In the genomic region with DNA sequence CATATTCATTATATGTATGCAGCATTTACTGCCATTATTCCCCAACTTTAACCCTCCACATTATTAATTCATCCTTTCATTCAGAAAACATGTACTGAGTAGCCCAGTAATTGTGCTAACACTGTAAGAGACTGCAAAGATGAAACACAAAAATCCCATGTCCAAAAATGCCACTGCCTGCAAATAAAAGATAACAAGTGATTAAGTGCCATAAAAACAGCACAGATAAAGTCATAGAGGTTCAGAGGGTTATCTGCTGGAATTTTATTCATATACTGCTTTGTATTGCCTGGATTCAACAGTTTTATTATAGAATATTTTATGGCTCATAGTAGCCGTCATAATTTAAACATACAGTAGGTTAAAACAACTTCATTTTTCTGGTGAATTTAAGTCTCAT, we compare ENCODE assay signal across 21 cellular contexts.
"Had no signal": no experiment of that assay in that cellular context is flagged by ENCODE, and none has a peak within 500 bp of the region (broad histone marks: within the 10 kb centered on the region; RNA-seq: fewer than 3 reads in every experiment).

No MANE protein-coding gene starts in this region.

- H3K27ac Mint-ChIP-seq: naive B cell; natural killer cell treated with Interleukin-12 subunit alpha and Interleukin-12 subunit beta and Interleukin-15 and Interleukin-18, amount 100 ng/mL, for 72 hours; neural progenitor cell; stimulated activated effector memory CD8-positive, alpha-beta T cell treated with anti-CD3 and anti-CD28 coated beads, Interleukin-12 subunit alpha, Interleukin-12 subunit beta, amount 100 ng/mL, for 72 hours; type B pancreatic cell had no signal

- H3K36me3 Mint-ChIP-seq: naive B cell; natural killer cell treated with Interleukin-12 subunit alpha and Interleukin-12 subunit beta and Interleukin-15 and Interleukin-18, amount 100 ng/mL, for 72 hours; stimulated activated effector memory CD8-positive, alpha-beta T cell treated with anti-CD3 and anti-CD28 coated beads, Interleukin-12 subunit alpha, Interleukin-12 subunit beta, amount 100 ng/mL, for 72 hours had no signal

- ATAC-seq: heart right ventricle; left cardiac atrium; left ventricle myocardium superior; lower lobe of right lung; natural killer cell treated with Interleukin-12 subunit alpha and Interleukin-12 subunit beta and Interleukin-15 and Interleukin-18, amount 100 ng/mL, for 72 hours; sciatic nerve; stimulated activated effector memory CD8-positive, alpha-beta T cell treated with anti-CD3 and anti-CD28 coated beads, Interleukin-12 subunit alpha, Interleukin-12 subunit beta, amount 100 ng/mL, for 72 hours had no signal

- H3K9me3 Mint-ChIP-seq: natural killer cell treated with Interleukin-12 subunit alpha and Interleukin-12 subunit beta and Interleukin-15 and Interleukin-18, amount 100 ng/mL, for 72 hours; neural progenitor cell; stimulated activated effector memory CD8-positive, alpha-beta T cell treated with anti-CD3 and anti-CD28 coated beads, Interleukin-12 subunit alpha, Interleukin-12 subunit beta, amount 100 ng/mL, for 72 hours had no signal

- H3K4me1 Mint-ChIP-seq: naive B cell; stimulated activated effector memory CD8-positive, alpha-beta T cell treated with anti-CD3 and anti-CD28 coated beads, Interleukin-12 subunit alpha, Interleukin-12 subunit beta, amount 100 ng/mL, for 72 hours had no signal

- DNase-seq: dermis blood vessel endothelial cell; effector memory CD4-positive, alpha-beta T cell; foreskin melanocyte; glutamatergic neuron; heart right ventricle; hippocampal formation; left cardiac atrium; left ventricle myocardium superior; lower lobe of right lung; naive B cell; stimulated activated CD4-positive, alpha-beta T cell treated with anti-CD3 and anti-CD28 coated beads, Interleukin-2, amount 100 ng/mL, for 24 hours; stimulated activated CD4-positive, alpha-beta T cell treated with anti-CD3 and anti-CD28 coated beads, Interleukin-4, amount 100 ng/mL, for 24 hours; stimulated activated naive CD4-positive, alpha-beta T cell treated with Interleukin-2 at 50 U/mL for 16 hours; substantia nigra; testis; tibial artery had no signal

- H3K4me3 Mint-ChIP-seq: naive B cell; natural killer cell treated with Interleukin-12 subunit alpha and Interleukin-12 subunit beta and Interleukin-15 and Interleukin-18, amount 100 ng/mL, for 72 hours; neural progenitor cell; stimulated activated effector memory CD8-positive, alpha-beta T cell treated with anti-CD3 and anti-CD28 coated beads, Interleukin-12 subunit alpha, Interleukin-12 subunit beta, amount 100 ng/mL, for 72 hours; type B pancreatic cell had no signal

- H3K27me3 Mint-ChIP-seq: type B pancreatic cell had no signal
